6 cellular contexts compared by ENCODE assay signal in the genomic region with DNA sequence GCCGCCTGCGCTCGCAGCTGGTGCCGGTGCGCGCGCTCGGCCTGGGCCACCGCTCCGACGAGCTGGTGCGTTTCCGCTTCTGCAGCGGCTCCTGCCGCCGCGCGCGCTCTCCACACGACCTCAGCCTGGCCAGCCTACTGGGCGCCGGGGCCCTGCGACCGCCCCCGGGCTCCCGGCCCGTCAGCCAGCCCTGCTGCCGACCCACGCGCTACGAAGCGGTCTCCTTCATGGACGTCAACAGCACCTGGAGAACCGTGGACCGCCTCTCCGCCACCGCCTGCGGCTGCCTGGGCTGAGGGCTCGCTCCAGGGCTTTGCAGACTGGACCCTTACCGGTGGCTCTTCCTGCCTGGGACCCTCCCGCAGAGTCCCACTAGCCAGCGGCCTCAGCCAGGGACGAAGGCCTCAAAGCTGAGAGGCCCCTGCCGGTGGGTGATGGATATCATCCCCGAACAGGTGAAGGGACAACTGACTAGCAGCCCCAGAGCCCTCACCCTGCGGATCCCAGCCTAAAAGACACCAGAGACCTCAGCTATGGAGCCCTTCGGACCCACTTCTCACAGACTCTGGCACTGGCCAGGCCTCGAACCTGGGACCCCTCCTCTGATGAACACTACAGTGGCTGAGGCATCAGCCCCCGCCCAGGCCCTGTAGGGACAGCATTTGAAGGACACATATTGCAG. TPM values are rescaled to one million over a fixed set of nuclear protein-coding genes. Genes with fewer than 3 reads are reported as not detected.
DNase-seq lines count a peak whose midpoint lies in the region; ATAC-seq and TF ChIP-seq lines count a peak whose summit lies in the region.

No MANE protein-coding gene starts in this region.

- peaks cover 20% of the 10 kb centered on the region for H3K4me1 ChIP-seq in osteoblast (ENCODE audit: insufficient read depth, low read length)

- DNase-seq in activated T-cell treated with anti-CD3 and anti-CD28 coated beads, Interleukin-2, amount 50 U/mL, for 24 hours, result no peak
- no peak for DNase-seq in activated T-cell treated with anti-CD3 and anti-CD28 coated beads, Interleukin-2, amount 50 U/mL, for 48 hours
- DNase-seq in dermis blood vessel endothelial cell (peak; percentile 56), osteoblast (ENCODE audit: insufficient read length, low spot score, missing footprints) (peak; percentile 88)

- peaks cover 17% of the 10 kb centered on the region for H3K4me1 Mint-ChIP-seq in activated T-cell treated with anti-CD3 and anti-CD28 coated beads, Interleukin-2, amount 50 U/mL, for 24 hours (ENCODE audit: low read depth)

- no peak overlapping the region for H3K27ac Mint-ChIP-seq in activated T-cell treated with anti-CD3 and anti-CD28 coated beads, Interleukin-2, amount 50 U/mL, for 24 hours

- no peaks in the 10 kb centered on the region for H3K9me3 Mint-ChIP-seq in activated T-cell treated with anti-CD3 and anti-CD28 coated beads, Interleukin-2, amount 50 U/mL, for 24 hours

- peaks cover 37% of the 10 kb centered on the region for H3K27me3 Mint-ChIP-seq in activated T-cell treated with anti-CD3 and anti-CD28 coated beads, Interleukin-2, amount 50 U/mL, for 24 hours

- TF ChIP-seq CTCF in osteoblast (IDR thresholded peaks at IDR 0.05; ENCODE audit: extremely low read depth, low read depth, low read length), result no peak

- no peaks in the 10 kb centered on the region for H3K79me2 ChIP-seq in osteoblast (ENCODE audit: insufficient read depth, low read length)

- no peaks in the 10 kb centered on the region for H3K27me3 ChIP-seq in osteoblast (ENCODE audit: insufficient read depth, low read length)

- H3K36me3 Mint-ChIP-seq in activated T-cell treated with anti-CD3 and anti-CD28 coated beads, Interleukin-2, amount 50 U/mL, for 24 hours (ENCODE audit: low read depth), result peaks cover 17% of the 10 kb centered on the region

- H3K4me3 Mint-ChIP-seq in activated T-cell treated with anti-CD3 and anti-CD28 coated beads, Interleukin-2, amount 50 U/mL, for 24 hours, result peak overlapping the region; percentile 23

- H3K4me2 ChIP-seq in osteoblast (ENCODE audit: insufficient read depth, low read length), result peak overlapping the region; percentile 72

- H2AFZ ChIP-seq in osteoblast (ENCODE audit: low read length), result peak overlapping the region; percentile 59

- H3K4me3 ChIP-seq in osteoblast (ENCODE audit: insufficient read depth, low read length), result peak overlapping the region; percentile 61

- no peaks in the 10 kb centered on the region for H3K36me3 ChIP-seq in osteoblast (ENCODE audit: insufficient read depth, low read length)

- no peak overlapping the region for H3K27ac ChIP-seq in osteoblast (ENCODE audit: low read depth, low read length)

- ATAC-seq in HG03460 (IDR thresholded peaks at IDR 0.05; ENCODE audit: unreplicated experiment) (no peak), HG03159 (IDR thresholded peaks at IDR 0.05; ENCODE audit: unreplicated experiment) (no peak)

- H3K9me3 ChIP-seq in osteoblast (ENCODE audit: low read depth, low read length), result no peaks in the 10 kb centered on the region

- peaks cover 8% of the 10 kb centered on the region for H4K20me1 ChIP-seq in osteoblast (ENCODE audit: insufficient read depth, low read length)

RNA-seq across cellular contexts. Expression of gene ARTN, which starts 3.0 kb away (rescaled TPM):
- total RNA-seq in dermis blood vessel endothelial cell (not detected in 2 replicates), osteoblast (0.29 TPM in 1 of 2 replicates, not detected in the other)

RNA-seq across cellular contexts. Expression of gene IPO13, which starts 10.1 kb away (rescaled TPM):
- 14.8 and 17.3 TPM in 2 replicates for total RNA-seq in dermis blood vessel endothelial cell
- 18.6 and 20.6 TPM in 2 replicates for total RNA-seq in osteoblast

RNA-seq across cellular contexts. Expression of gene DPH2, which starts 33.2 kb away (rescaled TPM):
- 24.2 and 24.3 TPM in 2 replicates for total RNA-seq in dermis blood vessel endothelial cell
- 10.3 and 15.6 TPM in 2 replicates for total RNA-seq in osteoblast

RNA-seq across cellular contexts. Expression of gene ATP6V0B, which starts 38.1 kb away (rescaled TPM):
- total RNA-seq in dermis blood vessel endothelial cell, result 64.6 and 99.2 TPM in 2 replicates
- total RNA-seq in osteoblast, result 81.9 and 89.4 TPM in 2 replicates

RNA-seq across cellular contexts. Expression of gene B4GALT2, which starts 42.4 kb away (rescaled TPM):
- 50.2 and 64.4 TPM in 2 replicates for total RNA-seq in dermis blood vessel endothelial cell
- total RNA-seq in osteoblast, result 95.5 and 99.5 TPM in 2 replicates

Comparison
In these comparisons a context has a peak if more than half of its experiments do, and no peak if none do; other contexts are left out.
1. DNase-seq: peak in dermis blood vessel endothelial cell (single experiment) and osteoblast (single experiment); none in activated T-cell treated with anti-CD3 and anti-CD28 coated beads, Interleukin-2, amount 50 U/mL, for 24 hours (single experiment) and activated T-cell treated with anti-CD3 and anti-CD28 coated beads, Interleukin-2, amount 50 U/mL, for 48 hours (0 of 2).